Comparison of ENCODE assay signal across 1 cellular context in genomic region chr6:53062369-53062639, GRCh38.
A peak's percentile ranks its signal among the peaks of the same experiment; 100 is the strongest.
TF ChIP-seq lines count a peak whose summit lies in the region.

No MANE protein-coding gene starts in this region.

TF ChIP-seq in K562, 482 proteins besides CTCF, POLR2A, EP300 and RAD21 (continued from another document):
- 0 out of 2 replicates have a peak, but pooled peaks have one; percentile 1 for TF ChIP-seq ZBTB40 (IDR thresholded peaks at IDR 0.05)
- TF ChIP-seq ZBTB40 (CRISPR knock-in tag; IDR thresholded peaks at IDR 0.05), result no peak
- TF ChIP-seq HMBOX1 (IDR thresholded peaks at IDR 0.05), result peak; percentile 57
